Comparison of ENCODE assay signal across 17 cellular contexts in genomic region chr6:122696079-122696478, GRCh38.
DNase-seq lines count a peak whose midpoint lies in the region; ATAC-seq, FAIRE-seq and TF ChIP-seq lines count a peak whose summit lies in the region.
"Had no signal": no experiment of that assay in that cellular context is flagged by ENCODE, and none has a peak within 500 bp of the region (broad histone marks: within the 10 kb centered on the region; RNA-seq: fewer than 3 reads in every experiment).

No MANE protein-coding gene starts in this region.

- TF ChIP-seq CTCF in AG04450 (IDR thresholded peaks at IDR 0.05; ENCODE audit: low read depth, low read length), result no peak
- no peak for TF ChIP-seq CTCF in IMR-90 (conservative IDR thresholded peaks at IDR 0.05; ENCODE audit: low read depth, low read length)
- TF ChIP-seq CTCF in mammary epithelial cell (conservative IDR thresholded peaks at IDR 0.05 in 1 of 2, IDR thresholded peaks at IDR 0.05 in 1 of 2; ENCODE audit: extremely low read depth in 1 of 2, insufficient read depth in 1 of 2, low read depth in 1 of 2, low read length in 2 of 2), result no peak
- no peak for TF ChIP-seq CTCF in keratinocyte (optimal IDR thresholded peaks at IDR 0.05 in 1 of 3, IDR thresholded peaks at IDR 0.05 in 1 of 3, conservative IDR thresholded peaks at IDR 0.05 in 1 of 3; ENCODE audit: extremely low read depth in 1 of 3, insufficient read depth in 2 of 3, low read length in 3 of 3)
- no peak for TF ChIP-seq CTCF in CD8-positive, alpha-beta T cell (IDR thresholded peaks at IDR 0.05)
- TF ChIP-seq CTCF in WERI-Rb-1 (IDR thresholded peaks at IDR 0.05; ENCODE audit: low read depth, low read length), result no peak
- TF ChIP-seq CTCF in neural progenitor cell (IDR thresholded peaks at IDR 0.05), result no peak

- peak; percentile 75 for ATAC-seq in IMR-90 (ENCODE audit: low read depth)
- ATAC-seq in stimulated activated naive CD8-positive, alpha-beta T cell treated with anti-CD3 and anti-CD28 coated beads, Interleukin-15, Interleukin-2, amounts not matched to agents 100 U/mL and 50 U/mL, for 24 hours, result no peak
- no peak for ATAC-seq in CD8-positive, alpha-beta T cell
- ATAC-seq: activated CD4-positive, CD25-positive, alpha-beta regulatory T cell treated with anti-CD3 and anti-CD28 coated beads, Interleukin-2, amount 50 U/mL, for 24 hours; stimulated activated memory B cell treated with anti-CD40 and anti-IgM and Interleukin-4, amounts not matched to agents 10 μg/mL and 1 μg/mL and 100 μg/mL, for 72 hours had no signal

- H3K79me1 ChIP-seq in IMR-90 (ENCODE audit: low read depth in 1 of 2, low read length in 2 of 2), result peaks cover 0 to 4% of the 10 kb centered on the region in 2 experiments; a peak in 1 of 4 replicates

- H3K36me3 ChIP-seq in IMR-90 (ENCODE audit: control insufficient read depth, insufficient read depth, low read length) (no peaks in the 10 kb centered on the region), mammary epithelial cell (ENCODE audit: insufficient read depth, low read length) (no peaks in the 10 kb centered on the region), keratinocyte (ENCODE audit: control insufficient read depth in 2 of 2, extremely low read depth in 1 of 2, insufficient read depth in 2 of 2, low read length in 2 of 2) (no peaks in the 10 kb centered on the region), WERI-Rb-1 (peaks cover 9% of the 10 kb centered on the region), neural progenitor cell (no peaks in the 10 kb centered on the region)
- no peaks in the 10 kb centered on the region for H3K36me3 ChIP-seq in CD8-positive, alpha-beta T cell (ENCODE audit: insufficient read depth, low read length)
- H3K36me3 ChIP-seq: HAP-1 had no signal

- H4K8ac ChIP-seq in IMR-90 (ENCODE audit: low read depth in 2 of 2, low read length in 2 of 2), result peak overlapping the region; percentile 15 to 85; a peak in 2 of 4 replicates

- H3K56ac ChIP-seq in IMR-90 (ENCODE audit: extremely low read depth, insufficient read depth, low read length), result no peak overlapping the region

- CTCF ChIA-PET in AG04450 (lab: Charles Lee) (interaction anchor here (0.9 to 1.5 kb wide), 4 partner anchors 31 to 204 kb away, joined by 4 to 12 read pairs (median 6); no protein-coding TSS in a partner anchor), IMR-90 (lab: Yijun Ruan, JAX) (interaction anchor here (0.7 kb wide), 1 partner anchor 29 kb away, joined by 4 read pairs; no protein-coding TSS in a partner anchor), mammary epithelial cell (lab: Charles Lee; ENCODE audit: low non-redundant PET) (interaction anchor here (1.6 kb wide), 1 partner anchor 86 kb away, joined by 11 read pairs; the partner anchor contains the start of gene PKIB)
- CTCF ChIA-PET in CD8-positive, alpha-beta T cell (lab: Charles Lee), result no interaction called here

- H3K4me3 Mint-ChIP-seq in CD8-positive, alpha-beta T cell, result no peak overlapping the region
- H3K4me3 Mint-ChIP-seq in neural progenitor cell, result no peak overlapping the region
- H3K4me3 Mint-ChIP-seq: B cell; dendritic cell treated with granulocyte-macrophage colony-stimulating factor and Interleukin-4, amounts not matched to agents 40 ng/mL and 50 ng/mL, for 4 days; naive B cell; stimulated activated memory B cell treated with anti-CD40 and anti-IgM and Interleukin-4, amounts not matched to agents 10 μg/mL and 1 μg/mL and 100 μg/mL, for 72 hours had no signal

- no peak overlapping the region for H2AFZ ChIP-seq in IMR-90 (replicated peaks; ENCODE audit: low read length, poor library complexity)
- peak overlapping the region; percentile 0 for H2AFZ ChIP-seq in mammary epithelial cell (ENCODE audit: low read depth, low read length)
- H2AFZ ChIP-seq in keratinocyte (ENCODE audit: control insufficient read depth, low read length), result no peak overlapping the region
- no peak overlapping the region for H2AFZ ChIP-seq in neural progenitor cell (replicated peaks)

- H2BK15ac ChIP-seq in IMR-90 (ENCODE audit: low read depth, low read length), result 0 out of 3 replicates have a peak overlapping the region, but pooled peaks have one; percentile 88

- in situ Hi-C loops in IMR-90 (cut with MboI; ENCODE audit: low sequenced_read_pairs), result no loop called here
- in situ Hi-C loops in mammary epithelial cell (cut with MboI; ENCODE audit: low sequenced_read_pairs in 2 of 2), result no loop called here

- H4K20me1 ChIP-seq in IMR-90 (ENCODE audit: insufficient read depth, low read length) (no peaks in the 10 kb centered on the region), mammary epithelial cell (ENCODE audit: insufficient read depth, low read length) (no peaks in the 10 kb centered on the region), keratinocyte (ENCODE audit: control insufficient read depth, extremely low read depth, insufficient read depth, low read length) (no peaks in the 10 kb centered on the region), neural progenitor cell (ENCODE audit: low read depth) (no peaks in the 10 kb centered on the region)

- H3K4me2 ChIP-seq in IMR-90 (ENCODE audit: low read depth, low read length) (peak overlapping the region; percentile 29; the same call in 1 of the 2 replicates), mammary epithelial cell (ENCODE audit: insufficient read depth, low read depth, low read length) (peak overlapping the region; percentile 58), keratinocyte (ENCODE audit: control insufficient read depth, extremely low read depth, insufficient read depth, low read depth, low read length) (peak overlapping the region; percentile 69), neural progenitor cell (no peak overlapping the region)

- H3K9me3 ChIP-seq in AG04450 (ENCODE audit: control insufficient read depth, insufficient read depth, low read length), result no peaks in the 10 kb centered on the region
- no peaks in the 10 kb centered on the region for H3K9me3 ChIP-seq in IMR-90 (ENCODE audit: control insufficient read depth, insufficient read depth, low read length)
- H3K9me3 ChIP-seq in mammary epithelial cell (replicated peaks; ENCODE audit: insufficient read depth, low read length), result no peaks in the 10 kb centered on the region
- no peaks in the 10 kb centered on the region for H3K9me3 ChIP-seq in keratinocyte (ENCODE audit: control insufficient read depth, low read depth, low read length)
- no peaks in the 10 kb centered on the region for H3K9me3 ChIP-seq in CD8-positive, alpha-beta T cell (ENCODE audit: low read length)
- H3K9me3 ChIP-seq in WERI-Rb-1 (ENCODE audit: severe bottlenecking), result no peaks in the 10 kb centered on the region
- no peaks in the 10 kb centered on the region for H3K9me3 ChIP-seq in neural progenitor cell (ENCODE audit: low read depth)
- H3K9me3 ChIP-seq: HAP-1 had no signal

- no CpG with 5 or more reads among the region's 2 CpGs for WGBS in IMR-90 (ENCODE audit: extremely low coverage in 2 of 2, insufficient read length in 1 of 2), 2 experiments
- 0% methylated on average over 2 of the region's 2 CpGs for WGBS in mammary epithelial cell (ENCODE audit: low coverage, missing lambda C conversion rate)

- BruUV-seq in IMR-90 (replicated peaks; lab: Mats Ljungman, UMichigan), result no TSS peak
- no TSS peak for BruUV-seq in mammary epithelial cell (replicated peaks; lab: Mats Ljungman, UMichigan)

- H2BK20ac ChIP-seq in IMR-90 (ENCODE audit: low read depth, low read length), result peak overlapping the region; percentile 96

- peak overlapping the region; percentile 93; the same call in 1 of the 2 replicates for H3K14ac ChIP-seq in IMR-90 (replicated peaks; ENCODE audit: low read depth, low read length)

- peak overlapping the region; percentile 80; the same call in 1 of the 2 replicates for H4K91ac ChIP-seq in IMR-90 (ENCODE audit: insufficient read depth, low read depth, low read length)

- no peak overlapping the region for H3K4me3 ChIP-seq in AG04450 (ENCODE audit: low read depth, low read length)
- no peak overlapping the region for H3K4me3 ChIP-seq in IMR-90 (ENCODE audit: insufficient read depth, low read depth, low read length)
- peak overlapping the region in 1 of 3 experiments; percentile 6 for H3K4me3 ChIP-seq in mammary epithelial cell (replicated peaks in 1 of 3; ENCODE audit: insufficient read depth in 1 of 3, low read depth in 2 of 3, low read length in 3 of 3)
- peak overlapping the region in 1 of 3 experiments; percentile 27 for H3K4me3 ChIP-seq in keratinocyte (ENCODE audit: control insufficient read depth in 2 of 3, extremely low read depth in 1 of 3, insufficient read depth in 2 of 3, low read depth in 1 of 3, low read length in 3 of 3)
- no peak overlapping the region for H3K4me3 ChIP-seq in CD8-positive, alpha-beta T cell (ENCODE audit: low read depth, low read length)
- no peak overlapping the region for H3K4me3 ChIP-seq in WERI-Rb-1 (ENCODE audit: low read depth, low read length)
- H3K4me3 ChIP-seq in neural progenitor cell, result no peak overlapping the region
- H3K4me3 ChIP-seq: HAP-1 had no signal

- FAIRE-seq in keratinocyte (lab: Jason Lieb, UNC), result peak; percentile 62

- TF ChIP-seq RAD21 in IMR-90 (IDR thresholded peaks at IDR 0.05; ENCODE audit: low read length), result no peak

- peak; percentile 59 for DNase-seq in AG04450 (ENCODE audit: low read depth, low spot score)
- DNase-seq in IMR-90, result peak; percentile 94
- DNase-seq in mammary epithelial cell, result peak; percentile 86
- peak; percentile 28 for DNase-seq in keratinocyte (ENCODE audit: low read depth, low spot score)
- DNase-seq in stimulated activated naive CD8-positive, alpha-beta T cell treated with anti-CD3 and anti-CD28 coated beads, Interleukin-15, Interleukin-2, amounts not matched to agents 100 U/mL and 50 U/mL, for 24 hours, result no peak
- no peak for DNase-seq in CD8-positive, alpha-beta T cell
- DNase-seq in WERI-Rb-1, result no peak
- DNase-seq in neural progenitor cell (ENCODE audit: low spot score), result no peak
- DNase-seq: activated effector memory CD4-positive, alpha-beta T cell treated with Interleukin-2 at 50 U/mL for 16 hours; Kasumi-1; naive B cell; SIG-M5 had no signal

- no peak overlapping the region for H3K9ac ChIP-seq in IMR-90 (ENCODE audit: low read depth, low read length)
- no peak overlapping the region for H3K9ac ChIP-seq in mammary epithelial cell (ENCODE audit: insufficient read depth, low read length)
- H3K9ac ChIP-seq in keratinocyte (ENCODE audit: control insufficient read depth, extremely low read depth, insufficient read depth, low read length), result no peak overlapping the region
- no peak overlapping the region for H3K9ac ChIP-seq in neural progenitor cell

- peaks cover 8% of the 10 kb centered on the region for H3K9me1 ChIP-seq in IMR-90 (ENCODE audit: insufficient read depth, low read length)
- H3K9me1 ChIP-seq in keratinocyte (ENCODE audit: control insufficient read depth, extremely low read depth, insufficient read depth, low read length), result no peaks in the 10 kb centered on the region

- H3K27me3 ChIP-seq in AG04450 (ENCODE audit: control insufficient read depth, insufficient read depth, low read length) (no peaks in the 10 kb centered on the region), IMR-90 (ENCODE audit: control insufficient read depth, insufficient read depth, low read length) (no peaks in the 10 kb centered on the region), mammary epithelial cell (ENCODE audit: insufficient read depth, low read length) (no peaks in the 10 kb centered on the region), keratinocyte (ENCODE audit: control insufficient read depth, extremely low read depth, insufficient read depth, low read length) (no peaks in the 10 kb centered on the region), WERI-Rb-1 (ENCODE audit: insufficient read depth, low read depth, severe bottlenecking) (no peaks in the 10 kb centered on the region), neural progenitor cell (no peaks in the 10 kb centered on the region)
- H3K27me3 ChIP-seq in CD8-positive, alpha-beta T cell (ENCODE audit: insufficient read depth, low read length), result no peaks in the 10 kb centered on the region

- H3F3A ChIP-seq in neural progenitor cell (ENCODE audit: low read depth), result no peaks in the 10 kb centered on the region

- dilution Hi-C loops in IMR-90 (cut with HindIII; ENCODE audit: low sequenced_read_pairs, unreplicated experiment), result no loop called here
- dilution Hi-C loops in mammary epithelial cell (cut with HindIII; ENCODE audit: low sequenced_read_pairs), result no loop called here
- dilution Hi-C loops in keratinocyte (cut with MboI; ENCODE audit: extremely low pct_ligation_motif_present, low sequenced_read_pairs), result no loop called here

- no peak overlapping the region for H4K5ac ChIP-seq in IMR-90 (ENCODE audit: low read depth, low read length)

- no peaks in the 10 kb centered on the region for H3K36me3 Mint-ChIP-seq in CD8-positive, alpha-beta T cell
- no peaks in the 10 kb centered on the region for H3K36me3 Mint-ChIP-seq in neural progenitor cell
- H3K36me3 Mint-ChIP-seq: naive B cell; stimulated activated memory B cell treated with anti-CD40 and anti-IgM and Interleukin-4, amounts not matched to agents 10 μg/mL and 1 μg/mL and 100 μg/mL, for 72 hours had no signal

- H3K27ac ChIP-seq in AG04450 (ENCODE audit: low read depth, low read length) (peak overlapping the region; percentile 60), IMR-90 (ENCODE audit: insufficient read depth, low read length) (peak overlapping the region; percentile 53), mammary epithelial cell (ENCODE audit: insufficient read depth, low read depth, low read length) (peak overlapping the region; percentile 77), keratinocyte (ENCODE audit: control insufficient read depth, insufficient read depth, low read length) (peak overlapping the region; percentile 73), WERI-Rb-1 (no peak overlapping the region), neural progenitor cell (no peak overlapping the region)
- no peak overlapping the region for H3K27ac ChIP-seq in CD8-positive, alpha-beta T cell (ENCODE audit: low read depth, low read length)

- peaks cover 7% of the 10 kb centered on the region for H3K4me1 ChIP-seq in IMR-90 (ENCODE audit: control insufficient read depth, insufficient read depth, low read length)
- H3K4me1 ChIP-seq in mammary epithelial cell (ENCODE audit: insufficient read depth, low read length), result peaks cover 16% of the 10 kb centered on the region
- peaks cover 23% of the 10 kb centered on the region for H3K4me1 ChIP-seq in keratinocyte (ENCODE audit: control insufficient read depth, extremely low read depth, insufficient read depth, low read length)
- no peaks in the 10 kb centered on the region for H3K4me1 ChIP-seq in CD8-positive, alpha-beta T cell (ENCODE audit: insufficient read depth, low read length)
- no peaks in the 10 kb centered on the region for H3K4me1 ChIP-seq in neural progenitor cell

- H3K23ac ChIP-seq in IMR-90 (ENCODE audit: low read depth, low read length), result peak overlapping the region; percentile 65; the same call in 1 of the 2 replicates

- H3K18ac ChIP-seq in IMR-90 (ENCODE audit: low read depth, low read length), result peak overlapping the region; percentile 78

- intact Hi-C loops in IMR-90 (cut with micrococcal nuclease) (no loop called here), mammary epithelial cell (cut with micrococcal nuclease) (loop anchor here (5.0 kb wide), 1 partner anchor 44 kb away; no protein-coding TSS in a partner anchor)
- intact Hi-C loops in CD8-positive, alpha-beta T cell (cut with DNase I, micrococcal nuclease), result no loop called here

- H2BK5ac ChIP-seq in IMR-90 (ENCODE audit: low read depth, low read length, poor library complexity, severe bottlenecking), result peak overlapping the region; percentile 64

- H3K27me3 Mint-ChIP-seq in CD8-positive, alpha-beta T cell (ENCODE audit: low read depth), result no peaks in the 10 kb centered on the region
- H3K27me3 Mint-ChIP-seq in neural progenitor cell (ENCODE audit: insufficient read depth, low read depth), result no peaks in the 10 kb centered on the region
- H3K27me3 Mint-ChIP-seq: naive B cell had no signal

- no peak overlapping the region for H2AK9ac ChIP-seq in IMR-90 (replicated peaks; ENCODE audit: low read depth, low read length, poor library complexity)

- H3K4ac ChIP-seq in IMR-90 (ENCODE audit: low read depth, low read length), result peak overlapping the region; percentile 95; the same call in 1 of the 2 replicates

- POLR2A ChIA-PET in AG04450 (lab: Yijun Ruan, JAX), result no interaction called here
- POLR2A ChIA-PET in IMR-90 (lab: Charles Lee; ENCODE audit: unreplicated experiment), result no interaction called here
- POLR2A ChIA-PET in CD8-positive, alpha-beta T cell (lab: Charles Lee), result no interaction called here

- H2BK120ac ChIP-seq in IMR-90 (ENCODE audit: low read depth, low read length), result peak overlapping the region; percentile 97

- no peak for TF ChIP-seq POLR2A in IMR-90 (IDR thresholded peaks at IDR 0.05; ENCODE audit: low read depth, low read length)

- H3K79me2 ChIP-seq in mammary epithelial cell (ENCODE audit: insufficient read depth, low read length) (no peaks in the 10 kb centered on the region), keratinocyte (ENCODE audit: control insufficient read depth, insufficient read depth, low read length) (no peaks in the 10 kb centered on the region), neural progenitor cell (ENCODE audit: low read depth) (no peaks in the 10 kb centered on the region)

- H2AK5ac ChIP-seq in IMR-90 (ENCODE audit: low read depth, low read length), result 0 out of 2 replicates have a peak overlapping the region, but pooled peaks have one; percentile 98

- H3K4me1 Mint-ChIP-seq in CD8-positive, alpha-beta T cell (ENCODE audit: low read depth), result no peaks in the 10 kb centered on the region
- H3K4me1 Mint-ChIP-seq in neural progenitor cell, result no peaks in the 10 kb centered on the region
- H3K4me1 Mint-ChIP-seq: B cell; naive B cell; stimulated activated memory B cell treated with anti-CD40 and anti-IgM and Interleukin-4, amounts not matched to agents 10 μg/mL and 1 μg/mL and 100 μg/mL, for 72 hours had no signal

- H3K27ac Mint-ChIP-seq in CD8-positive, alpha-beta T cell, result no peak overlapping the region
- no peak overlapping the region for H3K27ac Mint-ChIP-seq in neural progenitor cell
- H3K27ac Mint-ChIP-seq: B cell; dendritic cell treated with granulocyte-macrophage colony-stimulating factor and Interleukin-4, amounts not matched to agents 40 ng/mL and 50 ng/mL, for 4 days; naive B cell; stimulated activated memory B cell treated with anti-CD40 and anti-IgM and Interleukin-4, amounts not matched to agents 10 μg/mL and 1 μg/mL and 100 μg/mL, for 72 hours had no signal

- no peaks in the 10 kb centered on the region for H3K9me3 Mint-ChIP-seq in CD8-positive, alpha-beta T cell
- no peaks in the 10 kb centered on the region for H3K9me3 Mint-ChIP-seq in neural progenitor cell
- H3K9me3 Mint-ChIP-seq: dendritic cell treated with granulocyte-macrophage colony-stimulating factor and Interleukin-4, amounts not matched to agents 40 ng/mL and 50 ng/mL, for 4 days; stimulated activated memory B cell treated with anti-CD40 and anti-IgM and Interleukin-4, amounts not matched to agents 10 μg/mL and 1 μg/mL and 100 μg/mL, for 72 hours had no signal

Comparison
In these comparisons a context has a peak if more than half of its experiments do, and no peak if none do; other contexts are left out.
1. DNase-seq: peak in AG04450 (single experiment), IMR-90 (single experiment), mammary epithelial cell (single experiment) and keratinocyte (single experiment); none in stimulated activated naive CD8-positive, alpha-beta T cell treated with anti-CD3 and anti-CD28 coated beads, Interleukin-15, Interleukin-2, amounts not matched to agents 100 U/mL and 50 U/mL, for 24 hours (single experiment), CD8-positive, alpha-beta T cell (0 of 7), WERI-Rb-1 (single experiment) and neural progenitor cell (single experiment).
2. H3K27ac ChIP-seq: peak in AG04450 (single experiment), IMR-90 (single experiment), mammary epithelial cell (single experiment) and keratinocyte (single experiment); none in CD8-positive, alpha-beta T cell (single experiment), WERI-Rb-1 (single experiment) and neural progenitor cell (single experiment).